15 cellular contexts compared by ENCODE assay signal in the genomic region with DNA sequence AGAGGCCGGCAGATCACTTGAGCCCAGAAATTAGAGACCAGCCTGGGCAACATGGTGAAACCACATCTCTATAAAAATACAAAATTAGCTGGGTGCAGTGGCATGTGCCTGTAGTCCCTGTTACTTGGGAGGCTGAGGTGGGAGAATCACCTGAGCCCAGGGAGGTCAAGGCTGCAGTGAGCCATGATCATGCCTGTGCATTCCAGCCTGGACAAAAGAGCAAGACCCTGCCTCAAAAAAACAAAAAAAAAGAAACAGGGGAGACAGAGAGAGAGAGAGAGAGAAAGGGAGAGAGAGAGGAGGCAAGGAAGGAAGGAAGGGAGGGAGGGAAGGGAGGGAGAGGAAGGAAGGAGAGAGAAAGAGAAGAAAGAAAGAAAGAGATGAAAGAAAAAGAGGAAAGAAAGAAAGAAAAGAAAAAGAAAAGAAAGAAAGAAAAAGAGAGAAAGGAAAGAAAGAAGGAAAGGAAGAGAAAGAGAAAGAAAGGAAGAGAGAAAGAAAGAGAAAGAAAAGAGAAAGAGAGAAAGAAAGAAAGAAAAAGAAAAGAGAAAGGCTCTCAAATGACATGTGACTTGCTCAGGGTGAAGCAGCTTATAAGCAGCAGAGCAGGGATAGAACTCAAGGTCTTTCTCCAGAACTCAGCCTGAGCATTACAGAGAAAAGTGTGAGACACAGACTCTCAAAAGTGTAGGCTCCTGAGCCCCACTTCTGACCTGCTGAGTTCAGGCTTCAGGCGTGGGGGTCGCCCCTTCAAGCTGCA. TPM values are rescaled to one million over a fixed set of nuclear protein-coding genes. Genes with fewer than 3 reads are reported as not detected.
DNase-seq lines count a peak whose midpoint lies in the region; ATAC-seq, FAIRE-seq and TF ChIP-seq lines count a peak whose summit lies in the region.
"Had no signal": no experiment of that assay in that cellular context is flagged by ENCODE, and none has a peak within 500 bp of the region (broad histone marks: within the 10 kb centered on the region; RNA-seq: fewer than 3 reads in every experiment).

No MANE protein-coding gene starts in this region.

- no peak overlapping the region for H3K4me3 Mint-ChIP-seq in chondrocyte (ENCODE audit: unreplicated experiment)
- H3K4me3 Mint-ChIP-seq: activated CD4-positive, alpha-beta T cell treated with anti-CD3 and anti-CD28 coated beads, Interleukin-2, amount 10 ng/mL, durations not matched to agents 24 days and 14 days had no signal

- H3K4me1 Mint-ChIP-seq in chondrocyte (ENCODE audit: low read depth) = peaks cover 52% of the 10 kb centered on the region
- H3K4me1 Mint-ChIP-seq: activated CD4-positive, alpha-beta T cell treated with anti-CD3 and anti-CD28 coated beads, Interleukin-2, amount 10 ng/mL, durations not matched to agents 24 days and 14 days had no signal

- no peak overlapping the region for H3K27ac ChIP-seq in BLaER1 treated with 17β-estradiol and CSF1 and Interleukin-3, amounts not matched to agents 10 nM and 100 nM
- H3K27ac ChIP-seq in adrenal gland = no peak overlapping the region
- H3K27ac ChIP-seq: transverse colon had no signal

- 78 to 91% (median 85%) methylated on average over 3 of the region's 3 CpGs for WGBS in adrenal gland, 4 donors

- H3K4me1 ChIP-seq in BLaER1 treated with 17β-estradiol and CSF1 and Interleukin-3, amounts not matched to agents 10 nM and 100 nM = peaks cover 22 to 54% (median 48%) of the 10 kb centered on the region in 10 experiments
- H3K4me1 ChIP-seq in adrenal gland (replicated peaks in 1 of 2) = peaks cover 0 to 3% of the 10 kb centered on the region in 2 donors

- ATAC-seq in HG02885 (IDR thresholded peaks at IDR 0.05; ENCODE audit: poor library complexity, unreplicated experiment) (peak; percentile 36), HG03196 (IDR thresholded peaks at IDR 0.05; ENCODE audit: unreplicated experiment) (no peak)
- ATAC-seq: right cardiac atrium had no signal

- DNase-seq in GM19239 (ENCODE audit: insufficient read length, low spot score) (no peak), chondrocyte (ENCODE audit: low spot score) (peak; percentile 27), adrenal gland (no peak), NCI-H1694 treated with DMSO at 0.1 percent for 48 hours (lab: John Stamatoyannopoulos, UW) (no peak), NCI-H748 treated with DMSO at 0.1 percent for 48 hours (lab: John Stamatoyannopoulos, UW) (no peak)
- DNase-seq: activated CD4-positive, alpha-beta T cell treated with anti-CD3 and anti-CD28 coated beads, Interleukin-2, amount 10 ng/mL, durations not matched to agents 24 days and 14 days; amygdala; NCI-H1092; NCI-H2227 treated with DMSO at 0.1 percent for 48 hours; right cardiac atrium; SIG-M5; transverse colon had no signal

- no peak overlapping the region for H3K9ac ChIP-seq in BLaER1 treated with 17β-estradiol and CSF1 and Interleukin-3, amounts not matched to agents 10 nM and 100 nM

- H3K27me3 Mint-ChIP-seq in chondrocyte (ENCODE audit: low read depth) = peaks cover 5% of the 10 kb centered on the region

- H3K27ac Mint-ChIP-seq in chondrocyte (ENCODE audit: unreplicated experiment) = no peak overlapping the region
- H3K27ac Mint-ChIP-seq: activated CD4-positive, alpha-beta T cell treated with anti-CD3 and anti-CD28 coated beads, Interleukin-2, amount 10 ng/mL, durations not matched to agents 24 days and 14 days had no signal

- peak overlapping the region in 7 of 11 experiments; percentile 64 to 92 (median 84); a peak in 11 of 22 replicates for H3K4me2 ChIP-seq in BLaER1 treated with 17β-estradiol and CSF1 and Interleukin-3, amounts not matched to agents 10 nM and 100 nM

- H3K4me3 ChIP-seq in BLaER1 treated with 17β-estradiol and CSF1 and Interleukin-3, amounts not matched to agents 10 nM and 100 nM = no peak overlapping the region
- H3K4me3 ChIP-seq in adrenal gland = no peak overlapping the region
- H3K4me3 ChIP-seq: transverse colon had no signal

- peaks cover 0 to 9% (median 0%) of the 10 kb centered on the region in 11 experiments; a peak in 3 of 22 replicates for H4K20me1 ChIP-seq in BLaER1 treated with 17β-estradiol and CSF1 and Interleukin-3, amounts not matched to agents 10 nM and 100 nM

- TF ChIP-seq POLR2A in adrenal gland (IDR thresholded peaks at IDR 0.05) = no peak

- peaks cover 8% of the 10 kb centered on the region for H3K36me3 Mint-ChIP-seq in chondrocyte (ENCODE audit: low read depth)

- H3K27me3 ChIP-seq in BLaER1 treated with 17β-estradiol and CSF1 and Interleukin-3, amounts not matched to agents 10 nM and 100 nM = peaks cover 1 to 12% (median 4%) of the 10 kb centered on the region in 11 experiments; a peak in 16 of 22 replicates
- H3K27me3 ChIP-seq in adrenal gland = no peaks in the 10 kb centered on the region
- H3K27me3 ChIP-seq: transverse colon had no signal

- no peaks in the 10 kb centered on the region for H3K9me3 Mint-ChIP-seq in chondrocyte (ENCODE audit: low read depth)
- H3K9me3 Mint-ChIP-seq: activated CD4-positive, alpha-beta T cell treated with anti-CD3 and anti-CD28 coated beads, Interleukin-2, amount 10 ng/mL, durations not matched to agents 24 days and 14 days had no signal

- intact Hi-C loops in adrenal gland (cut with DNase I) = no loop called here

- TF ChIP-seq CTCF in chondrocyte (IDR thresholded peaks at IDR 0.05) (no peak), adrenal gland (IDR thresholded peaks at IDR 0.05) (no peak)

- H3K36me3 ChIP-seq in BLaER1 treated with 17β-estradiol and CSF1 and Interleukin-3, amounts not matched to agents 10 nM and 100 nM = no peaks in the 10 kb centered on the region
- H3K36me3 ChIP-seq in adrenal gland (replicated peaks in 1 of 2) = no peaks in the 10 kb centered on the region
- H3K36me3 ChIP-seq: transverse colon had no signal

- peak; percentile 31 for FAIRE-seq in GM19239 (lab: Jason Lieb, UNC)

- no peaks in the 10 kb centered on the region for H3K9me3 ChIP-seq in BLaER1 treated with 17β-estradiol and CSF1 and Interleukin-3, amounts not matched to agents 10 nM and 100 nM (replicated peaks in 1 of 11)
- no peaks in the 10 kb centered on the region for H3K9me3 ChIP-seq in adrenal gland (replicated peaks in 1 of 3)
- H3K9me3 ChIP-seq: transverse colon had no signal

RNA-seq across cellular contexts. Expression of a gene that starts 15.5 kb away (rescaled TPM):
- 11.2 to 47.9 TPM (median 46.0 TPM) in 3 replicates for total RNA-seq in chondrocyte
- total RNA-seq in adrenal gland = 10 to 100 TPM in 1 of 8 donors, 1 to 10 TPM in 7; 3.3 to 14.1 (median 6.2) TPM
- polyA plus RNA-seq in adrenal gland = 1 to 10 TPM; 1.9 to 7.2 (median 6.0) TPM
- total RNA-seq: activated CD4-positive, alpha-beta T cell treated with anti-CD3 and anti-CD28 coated beads, Interleukin-2, amount 10 ng/mL, durations not matched to agents 24 days and 14 days had no signal

RNA-seq across cellular contexts. Expression of a gene that starts 16.8 kb away (rescaled TPM):
- total RNA-seq in chondrocyte (not detected in 3 replicates), adrenal gland (not detected)
- not detected for polyA plus RNA-seq in adrenal gland
- total RNA-seq: activated CD4-positive, alpha-beta T cell treated with anti-CD3 and anti-CD28 coated beads, Interleukin-2, amount 10 ng/mL, durations not matched to agents 24 days and 14 days; right cardiac atrium had no signal
- polyA plus RNA-seq: right cardiac atrium had no signal

RNA-seq across cellular contexts. Expression of a gene that starts 29.2 kb away (rescaled TPM):
- not detected in 3 replicates for total RNA-seq in chondrocyte
- 1 to 10 TPM in 1 of 8 donors, under 1 TPM in 4, not detected in 3; 0.14 to 1.0 (median 0.25) TPM for total RNA-seq in adrenal gland
- polyA plus RNA-seq in adrenal gland = 1 to 10 TPM in 1 of 3 donors, under 1 TPM in 2; 0.03 to 2.6 (median 0.08) TPM
- polyA plus RNA-seq: right cardiac atrium had no signal

RNA-seq across cellular contexts. Expression of a gene that starts 59.4 kb away (rescaled TPM):
- total RNA-seq in chondrocyte (43.3 to 48.9 TPM (median 46.8 TPM) in 3 replicates), adrenal gland (100 to 1,000 TPM in 1 of 8 donors, 10 to 100 TPM in 7; 33.3 to 155 (median 50.7) TPM)
- 10 to 100 TPM; 15.8 to 91.9 (median 25.9) TPM for polyA plus RNA-seq in adrenal gland

RNA-seq across cellular contexts. Expression of a gene that starts 59.5 kb away (rescaled TPM):
- total RNA-seq in chondrocyte = 30.9 to 40.8 TPM (median 31.6 TPM) in 3 replicates
- total RNA-seq in adrenal gland = 10 to 100 TPM; 60.9 to 91.7 (median 80.2) TPM
- polyA plus RNA-seq in adrenal gland = 100 to 1,000 TPM; 165 to 203 (median 177) TPM
